28 cellular contexts compared by ENCODE assay signal in the genomic region with DNA sequence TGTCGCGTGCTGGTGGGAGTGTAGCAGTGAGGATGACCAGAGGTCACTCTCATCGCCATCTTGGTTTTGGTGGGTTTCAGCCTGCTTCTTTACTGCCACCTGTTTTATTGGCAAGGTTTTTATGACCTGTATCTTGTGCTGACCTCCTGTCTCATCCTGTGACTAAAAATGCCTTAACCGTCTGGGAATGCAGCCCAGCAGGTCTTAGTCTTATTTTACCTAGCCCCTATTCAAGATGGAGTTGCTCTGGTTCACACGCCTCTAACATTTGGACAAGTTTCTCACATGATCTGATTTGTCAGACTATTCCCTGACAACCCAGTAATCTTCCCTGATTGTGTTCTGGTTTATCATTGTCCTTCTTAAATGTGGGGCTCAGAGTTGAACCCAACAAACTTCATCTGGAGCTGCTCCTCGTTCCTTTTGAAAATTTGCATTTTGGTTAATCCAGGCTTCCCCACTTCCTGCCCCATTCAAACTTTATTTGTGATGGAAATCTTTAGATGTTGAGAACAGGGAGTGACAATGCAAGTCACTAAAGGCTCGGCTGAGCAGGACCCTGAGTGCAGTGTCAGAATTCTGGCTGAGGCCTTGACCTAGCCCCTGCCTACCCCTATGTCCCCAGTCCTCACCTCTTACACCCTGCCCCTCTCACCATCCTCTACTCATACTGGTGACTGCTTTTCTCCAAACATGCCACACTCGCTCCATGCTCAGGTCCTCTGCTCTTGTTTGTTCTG.
"Had no signal": no experiment of that assay in that cellular context is flagged by ENCODE, and none has a peak within 500 bp of the region (broad histone marks: within the 10 kb centered on the region; RNA-seq: fewer than 3 reads in every experiment).

No MANE protein-coding gene starts in this region.

- H3K27ac Mint-ChIP-seq: activated CD4-positive, alpha-beta memory T cell treated with anti-CD3 and anti-CD28 coated beads for 36 hours; activated CD4-positive, alpha-beta T cell treated with anti-CD3 and anti-CD28 coated beads, Interleukin-2, amount 10 ng/mL, durations not matched to agents 24 days and 14 days; activated naive CD4-positive, alpha-beta T cell treated with anti-CD3 and anti-CD28 coated beads, Interleukin-2, amount 50 U/mL, for 24 hours; activated naive CD8-positive, alpha-beta T cell treated with anti-CD3 and anti-CD28 coated beads, Interleukin-2, amount 50 U/mL, for 24 hours; activated T-helper 17 cell treated with anti-CD3 and anti-CD28 coated beads, Interleukin-2, amount 50 U/mL, for 72 hours; natural killer cell treated with Interleukin-12 subunit alpha and Interleukin-12 subunit beta and Interleukin-15 and Interleukin-18, amount 100 ng/mL, for 72 hours; progenitor cell of endocrine pancreas had no signal

- H3K4me3 Mint-ChIP-seq: activated CD4-positive, alpha-beta memory T cell treated with anti-CD3 and anti-CD28 coated beads for 36 hours; activated CD4-positive, alpha-beta T cell treated with anti-CD3 and anti-CD28 coated beads, Interleukin-2, amount 10 ng/mL, durations not matched to agents 24 days and 14 days; activated naive CD4-positive, alpha-beta T cell treated with anti-CD3 and anti-CD28 coated beads, Interleukin-2, amount 50 U/mL, for 24 hours; activated naive CD8-positive, alpha-beta T cell treated with anti-CD3 and anti-CD28 coated beads, Interleukin-2, amount 50 U/mL, for 24 hours; activated T-cell treated with anti-CD3 and anti-CD28 coated beads, Interleukin-2, amount 50 U/mL, for 4 hours; activated T-helper 17 cell treated with anti-CD3 and anti-CD28 coated beads, Interleukin-2, amount 50 U/mL, for 72 hours; natural killer cell treated with Interleukin-12 subunit alpha and Interleukin-12 subunit beta and Interleukin-15 and Interleukin-18, amount 100 ng/mL, for 72 hours had no signal

- H3K36me3 Mint-ChIP-seq: activated CD4-positive, alpha-beta memory T cell treated with anti-CD3 and anti-CD28 coated beads for 36 hours; activated naive CD4-positive, alpha-beta T cell treated with anti-CD3 and anti-CD28 coated beads, Interleukin-2, amount 50 U/mL, for 24 hours; natural killer cell treated with Interleukin-12 subunit alpha and Interleukin-12 subunit beta and Interleukin-15 and Interleukin-18, amount 100 ng/mL, for 72 hours had no signal

- DNase-seq: activated CD4-positive, alpha-beta memory T cell treated with anti-CD3 and anti-CD28 coated beads for 36 hours; activated CD4-positive, alpha-beta T cell treated with anti-CD3 and anti-CD28 coated beads, Interleukin-2, amount 10 ng/mL, durations not matched to agents 24 days and 14 days; activated CD4-positive, CD25-positive, alpha-beta regulatory T cell treated with anti-CD3 and anti-CD28 coated beads, Interleukin-2, amount 50 U/mL, for 72 hours; activated naive CD8-positive, alpha-beta T cell treated with anti-CD3 and anti-CD28 coated beads, Interleukin-2, amount 50 U/mL, for 24 hours; activated T-cell treated with anti-CD3 and anti-CD28 coated beads, Interleukin-2, amount 50 U/mL, for 4 hours; amygdala; caudate nucleus; cortex of kidney; esophagus squamous epithelium; heart right ventricle; left lung; mucosa of descending colon; ovary; right lobe of liver; stimulated activated CD4-positive, alpha-beta T cell treated with anti-CD3 and anti-CD28 coated beads, Interleukin-2, amount 100 ng/mL, for 48 hours; stimulated activated naive CD8-positive, alpha-beta T cell treated with anti-CD3 and anti-CD28 coated beads, Interleukin-15, Interleukin-2, amounts not matched to agents 100 U/mL and 50 U/mL, for 24 hours; T-helper 9 cell; upper lobe of left lung; WERI-Rb-1 had no signal

- H3K9me3 ChIP-seq: esophagus squamous epithelium, heart right ventricle, left lung, mucosa of descending colon, neutrophil, ovary, right lobe of liver, thoracic aorta, upper lobe of left lung, vagina had no signal

- H3K27ac ChIP-seq: epithelial cell of prostate, esophagus squamous epithelium, heart right ventricle, left lung, neutrophil, ovary, right lobe of liver, thoracic aorta, upper lobe of left lung, vagina, WERI-Rb-1 had no signal

- H3K4me3 ChIP-seq: esophagus squamous epithelium, heart right ventricle, left lung, lung, mucosa of descending colon, ovary, right lobe of liver, thoracic aorta, upper lobe of left lung, vagina had no signal

- H3K9me3 Mint-ChIP-seq: activated CD4-positive, alpha-beta memory T cell treated with anti-CD3 and anti-CD28 coated beads for 36 hours; activated CD4-positive, alpha-beta T cell treated with anti-CD3 and anti-CD28 coated beads, Interleukin-2, amount 10 ng/mL, durations not matched to agents 24 days and 14 days; activated naive CD4-positive, alpha-beta T cell treated with anti-CD3 and anti-CD28 coated beads, Interleukin-2, amount 50 U/mL, for 24 hours; activated naive CD8-positive, alpha-beta T cell treated with anti-CD3 and anti-CD28 coated beads, Interleukin-2, amount 50 U/mL, for 24 hours; activated T-cell treated with anti-CD3 and anti-CD28 coated beads, Interleukin-2, amount 50 U/mL, for 4 hours; natural killer cell treated with Interleukin-12 subunit alpha and Interleukin-12 subunit beta and Interleukin-15 and Interleukin-18, amount 100 ng/mL, for 72 hours had no signal

- H3K4me1 Mint-ChIP-seq: activated CD4-positive, alpha-beta T cell treated with anti-CD3 and anti-CD28 coated beads, Interleukin-2, amount 10 ng/mL, durations not matched to agents 24 days and 14 days; activated T-helper 17 cell treated with anti-CD3 and anti-CD28 coated beads, Interleukin-2, amount 50 U/mL, for 72 hours had no signal

- H3K27me3 ChIP-seq: ovary, vagina had no signal

- H3K36me3 ChIP-seq: esophagus squamous epithelium, heart right ventricle, left lung, neutrophil, ovary, right lobe of liver, thoracic aorta, upper lobe of left lung, vagina, WERI-Rb-1 had no signal
